ENCODE assay signal across 22 cellular contexts in the genomic region with DNA sequence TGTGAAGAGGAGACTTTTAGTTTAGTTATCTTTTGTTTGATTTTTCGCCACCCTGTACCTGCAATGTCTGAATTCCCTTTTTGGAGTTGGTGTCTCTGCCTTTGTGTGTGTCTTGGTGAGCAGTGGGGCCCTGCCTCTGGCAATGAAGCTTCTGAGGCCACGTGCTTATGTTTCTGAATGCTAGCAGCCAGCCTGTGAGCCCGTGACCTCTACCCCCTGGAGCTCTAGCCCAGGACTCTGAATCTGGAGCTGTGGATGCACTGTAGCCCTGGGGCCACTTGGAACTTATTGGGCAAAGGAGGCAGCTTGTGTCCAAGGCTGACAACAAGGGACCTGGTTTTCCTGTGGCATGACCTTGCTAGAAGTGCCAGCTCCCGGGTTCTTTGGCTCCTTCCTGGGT. TPM values are rescaled to one million over a fixed set of nuclear protein-coding genes. Genes with fewer than 3 reads are reported as not detected.
DNase-seq lines count a peak whose midpoint lies in the region; ATAC-seq and TF ChIP-seq lines count a peak whose summit lies in the region.
"Had no signal": no experiment of that assay in that cellular context is flagged by ENCODE, and none has a peak within 500 bp of the region (broad histone marks: within the 10 kb centered on the region; RNA-seq: fewer than 3 reads in every experiment).

No MANE protein-coding gene starts in this region.

- H3K36me3 ChIP-seq in left ventricle myocardium inferior (no peaks in the 10 kb centered on the region), right atrium auricular region (no peaks in the 10 kb centered on the region)
- H3K36me3 ChIP-seq: MG63 had no signal

- H3K4me1 ChIP-seq in left ventricle myocardium inferior: peaks cover 49% of the 10 kb centered on the region
- peaks cover 0 to 10% of the 10 kb centered on the region in 2 donors for H3K4me1 ChIP-seq in right atrium auricular region

- H3K9me3 ChIP-seq in left ventricle myocardium inferior (replicated peaks) (no peaks in the 10 kb centered on the region), right atrium auricular region (no peaks in the 10 kb centered on the region)
- H3K9me3 ChIP-seq: MG63 had no signal

- peaks cover 55% of the 10 kb centered on the region for H3K4me1 Mint-ChIP-seq in WTC11
- no peaks in the 10 kb centered on the region for H3K4me1 Mint-ChIP-seq in T-helper 2 cell treated with Interferon-gamma antibody and Interleukin-4, amounts not matched to agents 5 μg/mL and 100 μg/mL, for 36 hours (ENCODE audit: low read depth)
- H3K4me1 Mint-ChIP-seq: CD4-positive, alpha-beta memory T cell had no signal

- H3K4me3 ChIP-seq in left ventricle myocardium inferior (no peak overlapping the region), right atrium auricular region (no peak overlapping the region)
- H3K4me3 ChIP-seq: GM12878, K562, MG63, PC-9 had no signal

- no peaks in the 10 kb centered on the region for H3K27me3 ChIP-seq in left ventricle myocardium inferior (ENCODE audit: low read depth)
- H3K27me3 ChIP-seq in right atrium auricular region: no peaks in the 10 kb centered on the region
- H3K27me3 ChIP-seq: MG63 had no signal

- intact Hi-C loops in left ventricle myocardium inferior (cut with micrococcal nuclease): no loop called here

- POLR2A ChIA-PET in WTC11 (lab: Charles Lee): no interaction called here

- CTCF ChIA-PET in WTC11 (lab: Charles Lee): interaction anchor here (2.8 kb wide), 1 partner anchor 10 kb away, joined by 11 read pairs; no protein-coding TSS in a partner anchor

- no peak overlapping the region for H3K27ac Mint-ChIP-seq in WTC11
- H3K27ac Mint-ChIP-seq in T-helper 2 cell treated with Interferon-gamma antibody and Interleukin-4, amounts not matched to agents 5 μg/mL and 100 μg/mL, for 36 hours: no peak overlapping the region
- H3K27ac Mint-ChIP-seq: CD4-positive, alpha-beta memory T cell had no signal

- TF ChIP-seq CTCF in left ventricle myocardium inferior (IDR thresholded peaks at IDR 0.05; ENCODE audit: borderline replicate concordance): no peak
- no peak for TF ChIP-seq CTCF in right atrium auricular region (IDR thresholded peaks at IDR 0.05)
- no peak for TF ChIP-seq CTCF in WTC11 (IDR thresholded peaks at IDR 0.05)

- peaks cover 13% of the 10 kb centered on the region for H3K36me3 Mint-ChIP-seq in WTC11
- no peaks in the 10 kb centered on the region for H3K36me3 Mint-ChIP-seq in T-helper 2 cell treated with Interferon-gamma antibody and Interleukin-4, amounts not matched to agents 5 μg/mL and 100 μg/mL, for 36 hours (ENCODE audit: low read depth)
- H3K36me3 Mint-ChIP-seq: CD4-positive, alpha-beta memory T cell had no signal

- no peak for DNase-seq in left ventricle myocardium inferior
- no peak for DNase-seq in right atrium auricular region (ENCODE audit: low spot score)
- DNase-seq in WTC11 (ENCODE audit: low spot score): peak; percentile 16
- DNase-seq in islet precursor cell: peak; percentile 73
- no peak for DNase-seq in T-helper 2 cell treated with Interferon-gamma antibody and Interleukin-4, amounts not matched to agents 5 μg/mL and 100 μg/mL, for 36 hours (ENCODE audit: low spot score)
- DNase-seq: C1 segment of cervical spinal cord; CD4-positive, alpha-beta memory T cell; COR-L47; DMS53; Kasumi-1; MG63; NCI-H2029 treated with DMSO at 0.1 percent for 48 hours; NCI-H446 treated with DMSO at 0.1 percent for 48 hours; NCI-H526 treated with DMSO at 0.1 percent for 48 hours; PC-9; SHP77 had no signal

- H3K9me3 Mint-ChIP-seq in WTC11: peaks cover 4% of the 10 kb centered on the region
- H3K9me3 Mint-ChIP-seq in T-helper 2 cell treated with Interferon-gamma antibody and Interleukin-4, amounts not matched to agents 5 μg/mL and 100 μg/mL, for 36 hours: no peaks in the 10 kb centered on the region

- ATAC-seq in WTC11 (no peak), HG02623 (IDR thresholded peaks at IDR 0.05; ENCODE audit: unreplicated experiment) (no peak), GM18909 (IDR thresholded peaks at IDR 0.05; ENCODE audit: poor library complexity, unreplicated experiment) (no peak)
- ATAC-seq: GM12878, K562 had no signal

- H3K27ac ChIP-seq in left ventricle myocardium inferior (replicated peaks): peak overlapping the region; percentile 36
- H3K27ac ChIP-seq in right atrium auricular region: no peak overlapping the region
- H3K27ac ChIP-seq: PC-9 had no signal

- H3K4me3 Mint-ChIP-seq in WTC11: no peak overlapping the region
- no peak overlapping the region for H3K4me3 Mint-ChIP-seq in T-helper 2 cell treated with Interferon-gamma antibody and Interleukin-4, amounts not matched to agents 5 μg/mL and 100 μg/mL, for 36 hours
- H3K4me3 Mint-ChIP-seq: CD4-positive, alpha-beta memory T cell had no signal

- H3K27me3 Mint-ChIP-seq in WTC11 (ENCODE audit: low read depth): no peaks in the 10 kb centered on the region
- H3K27me3 Mint-ChIP-seq in T-helper 2 cell treated with Interferon-gamma antibody and Interleukin-4, amounts not matched to agents 5 μg/mL and 100 μg/mL, for 36 hours (ENCODE audit: low read depth): peaks cover 7% of the 10 kb centered on the region

TF ChIP-seq in WTC11, 78 proteins besides CTCF, POLR2A, EP300 and RAD21:
- TF ChIP-seq ZNF423 (CRISPR knock-in tag; IDR thresholded peaks at IDR 0.05): no peak
- no peak for TF ChIP-seq RORB (CRISPR knock-in tag; IDR thresholded peaks at IDR 0.05)
- TF ChIP-seq NR3C1 (CRISPR knock-in tag; conservative IDR thresholded peaks at IDR 0.05; ENCODE audit: low read depth): no peak
- TF ChIP-seq JUN (CRISPR knock-in tag; IDR thresholded peaks at IDR 0.05): no peak
- TF ChIP-seq GTF2I (CRISPR knock-in tag; conservative IDR thresholded peaks at IDR 0.05): no peak
- TF ChIP-seq GRHL2 (CRISPR knock-in tag; IDR thresholded peaks at IDR 0.05; ENCODE audit: insufficient replicate concordance, severe bottlenecking): no peak
- no peak for TF ChIP-seq ZNF121 (CRISPR knock-in tag; IDR thresholded peaks at IDR 0.05)
- TF ChIP-seq GABPB1 (CRISPR knock-in tag; IDR thresholded peaks at IDR 0.05): no peak
- TF ChIP-seq, protein P1, sequence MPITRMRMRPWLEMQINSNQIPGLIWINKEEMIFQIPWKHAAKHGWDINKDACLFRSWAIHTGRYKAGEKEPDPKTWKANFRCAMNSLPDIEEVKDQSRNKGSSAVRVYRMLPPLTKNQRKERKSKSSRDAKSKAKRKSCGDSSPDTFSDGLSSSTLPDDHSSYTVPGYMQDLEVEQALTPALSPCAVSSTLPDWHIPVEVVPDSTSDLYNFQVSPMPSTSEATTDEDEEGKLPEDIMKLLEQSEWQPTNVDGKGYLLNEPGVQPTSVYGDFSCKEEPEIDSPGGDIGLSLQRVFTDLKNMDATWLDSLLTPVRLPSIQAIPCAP (CRISPR knock-in tag; IDR thresholded peaks at IDR 0.05): no peak
- TF ChIP-seq, protein P2, sequence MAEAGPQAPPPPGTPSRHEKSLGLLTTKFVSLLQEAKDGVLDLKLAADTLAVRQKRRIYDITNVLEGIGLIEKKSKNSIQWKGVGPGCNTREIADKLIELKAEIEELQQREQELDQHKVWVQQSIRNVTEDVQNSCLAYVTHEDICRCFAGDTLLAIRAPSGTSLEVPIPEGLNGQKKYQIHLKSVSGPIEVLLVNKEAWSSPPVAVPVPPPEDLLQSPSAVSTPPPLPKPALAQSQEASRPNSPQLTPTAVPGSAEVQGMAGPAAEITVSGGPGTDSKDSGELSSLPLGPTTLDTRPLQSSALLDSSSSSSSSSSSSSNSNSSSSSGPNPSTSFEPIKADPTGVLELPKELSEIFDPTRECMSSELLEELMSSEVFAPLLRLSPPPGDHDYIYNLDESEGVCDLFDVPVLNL (CRISPR knock-in tag; IDR thresholded peaks at IDR 0.05; ENCODE audit: borderline replicate concordance, low read depth): no peak

RNA-seq across cellular contexts. Expression of a gene that starts 19.4 kb away (rescaled TPM):
- total RNA-seq in left ventricle myocardium inferior (22.1 TPM), right atrium auricular region (10 to 100 TPM; 12.1 to 16.2 TPM), WTC11 (2021) (18.7 to 22.4 TPM (median 21.1 TPM) in 3 replicates)
- total RNA-seq: A673, GM12878, K562, RPMI7951 had no signal

Comparison
In these comparisons a context has a peak if more than half of its experiments do, and no peak if none do; other contexts are left out.
1. DNase-seq: peak in WTC11 (single experiment) and islet precursor cell (single experiment); none in left ventricle myocardium inferior (single experiment), right atrium auricular region (single experiment) and T-helper 2 cell treated with Interferon-gamma antibody and Interleukin-4, amounts not matched to agents 5 μg/mL and 100 μg/mL, for 36 hours (single experiment).